ENCODE assay signal across 8 cellular contexts in genomic region chr4:185587444-185588161, GRCh38. TPM values are rescaled to one million over a fixed set of nuclear protein-coding genes. Genes with fewer than 3 reads are reported as not detected.
A peak's percentile ranks its signal among the peaks of the same experiment; 100 is the strongest.
DNase-seq lines count a peak whose midpoint lies in the region; ATAC-seq and TF ChIP-seq lines count a peak whose summit lies in the region.

No MANE protein-coding gene starts in this region.

- peak; percentile 22 for TF ChIP-seq POLR2A in GM19099 (IDR thresholded peaks at IDR 0.05; ENCODE audit: extremely low read depth, insufficient read length, low read depth)

- peak; percentile 51 to 58 for DNase-seq in activated CD4-positive, alpha-beta T cell treated with anti-CD3 and anti-CD28 coated beads, Interleukin-2, amount 50 U/mL, for 4 hours
- DNase-seq in foreskin keratinocyte, result peak in 1 of 2 donors; percentile 43
- DNase-seq in stimulated activated CD4-positive, alpha-beta T cell treated with anti-CD3 and anti-CD28 coated beads, Interleukin-4, amount 100 ng/mL, for 4 hours, result peak; percentile 66 to 74
- no peak for DNase-seq in COLO829 (ENCODE audit: low spot score)
- DNase-seq in DMS 273 treated with DMSO at 0.1 percent for 48 hours (lab: John Stamatoyannopoulos, UW), result no peak
- no peak for DNase-seq in NCI-H146 treated with DMSO at 0.1 percent for 48 hours (lab: John Stamatoyannopoulos, UW; ENCODE audit: unreplicated experiment)

- peaks cover 42% of the 10 kb centered on the region for H3K27me3 ChIP-seq in foreskin keratinocyte

- no peaks in the 10 kb centered on the region for H3K4me1 ChIP-seq in foreskin keratinocyte

- ATAC-seq in HG03066 (IDR thresholded peaks at IDR 0.05; ENCODE audit: low read depth, unreplicated experiment), result peak; percentile 93
- ATAC-seq in foreskin keratinocyte, result peak; percentile 77

- no peak for TF ChIP-seq CTCF in foreskin keratinocyte (conservative IDR thresholded peaks at IDR 0.05)

- no peak overlapping the region for H3K27ac ChIP-seq in foreskin keratinocyte

RNA-seq across cellular contexts. Expression of gene PDLIM3, which starts 52.3 kb away (rescaled TPM):
- total RNA-seq in foreskin keratinocyte, result not detected in 2 replicates
- polyA plus RNA-seq in foreskin keratinocyte, result 0.10 TPM in 1 of 2 replicates, not detected in the other

Comparison
In these comparisons a context has a peak if more than half of its experiments do, and no peak if none do; other contexts are left out.
1. DNase-seq: peak in activated CD4-positive, alpha-beta T cell treated with anti-CD3 and anti-CD28 coated beads, Interleukin-2, amount 50 U/mL, for 4 hours (2 of 2) and stimulated activated CD4-positive, alpha-beta T cell treated with anti-CD3 and anti-CD28 coated beads, Interleukin-4, amount 100 ng/mL, for 4 hours (2 of 2); none in COLO829 (single experiment), DMS 273 treated with DMSO at 0.1 percent for 48 hours (single experiment) and NCI-H146 treated with DMSO at 0.1 percent for 48 hours (single experiment).